In genomic region chr20:37123441-37123840, GRCh38 we compare ENCODE assay signal across 18 cellular contexts.
"Had no signal": no experiment of that assay in that cellular context is flagged by ENCODE, and none has a peak within 500 bp of the region (broad histone marks: within the 10 kb centered on the region; RNA-seq: fewer than 3 reads in every experiment).

No MANE protein-coding gene starts in this region.

- H3K4me1 ChIP-seq: esophagus muscularis mucosa, psoas muscle, suprapubic skin had no signal

- H3K27me3 Mint-ChIP-seq: activated CD4-positive, alpha-beta T cell treated with anti-CD3 and anti-CD28 coated beads for 36 hours; activated naive CD8-positive, alpha-beta T cell treated with anti-CD3 and anti-CD28 coated beads, Interleukin-2, amount 50 U/mL, for 24 hours had no signal

- H3K27ac ChIP-seq: esophagus muscularis mucosa, psoas muscle, suprapubic skin, WERI-Rb-1 had no signal

- H3K9me3 ChIP-seq: esophagus muscularis mucosa, psoas muscle, suprapubic skin had no signal

- H3K9me3 Mint-ChIP-seq: activated naive CD8-positive, alpha-beta T cell treated with anti-CD3 and anti-CD28 coated beads, Interleukin-2, amount 50 U/mL, for 24 hours; activated T-helper 1 cell treated with anti-CD3 and anti-CD28 coated beads, Interleukin-12 subunit alpha, Interleukin-12 subunit beta, Interleukin-2, Interleukin-4 antibody, amounts not matched to agents 30 ng/mL and 10 ng/mL and 1 ng/mL, durations not matched to agents 14 hours and 24 hours and 36 hours; natural killer cell treated with Interleukin-12 subunit alpha and Interleukin-12 subunit beta and Interleukin-15 and Interleukin-18, amount 100 ng/mL, for 72 hours had no signal

- H3K36me3 ChIP-seq: esophagus muscularis mucosa, suprapubic skin, WERI-Rb-1 had no signal

- H3K4me3 ChIP-seq: esophagus muscularis mucosa, psoas muscle, suprapubic skin had no signal

- DNase-seq: activated CD4-positive, alpha-beta T cell treated with anti-CD3 and anti-CD28 coated beads for 36 hours; activated CD8-positive, alpha-beta memory T cell treated with anti-CD3 and anti-CD28 coated beads, Interleukin-2, amount 50 U/mL, for 48 hours; activated CD8-positive, alpha-beta T cell treated with anti-CD3 and anti-CD28 coated beads, Interleukin-2, amount 10 ng/mL, durations not matched to agents 7 days and 5 days; activated naive CD4-positive, alpha-beta T cell treated with Interleukin-2 at 50 U/mL for 16 hours; activated naive CD8-positive, alpha-beta T cell treated with anti-CD3 and anti-CD28 coated beads, Interleukin-2, amount 50 U/mL, for 24 hours; glutamatergic neuron; left cardiac atrium; mammary epithelial cell; psoas muscle; stimulated activated CD4-positive, alpha-beta T cell treated with anti-CD3 and anti-CD28 coated beads, Interleukin-2, amount 100 ng/mL, for 48 hours; stimulated activated naive CD4-positive, alpha-beta T cell treated with Interleukin-2 at 50 U/mL for 16 hours; T1000; WERI-Rb-1 had no signal

- H3K27ac Mint-ChIP-seq: activated CD4-positive, alpha-beta T cell treated with anti-CD3 and anti-CD28 coated beads for 36 hours; activated CD8-positive, alpha-beta T cell treated with anti-CD3 and anti-CD28 coated beads, Interleukin-2, amount 10 ng/mL, durations not matched to agents 7 days and 5 days; activated naive CD8-positive, alpha-beta T cell treated with anti-CD3 and anti-CD28 coated beads, Interleukin-2, amount 50 U/mL, for 24 hours; activated T-helper 1 cell treated with anti-CD3 and anti-CD28 coated beads, Interleukin-12 subunit alpha, Interleukin-12 subunit beta, Interleukin-2, Interleukin-4 antibody, amounts not matched to agents 30 ng/mL and 10 ng/mL and 1 ng/mL, durations not matched to agents 14 hours and 24 hours and 36 hours; natural killer cell treated with Interleukin-12 subunit alpha and Interleukin-12 subunit beta and Interleukin-15 and Interleukin-18, amount 100 ng/mL, for 72 hours had no signal

- H3K4me1 Mint-ChIP-seq: activated CD4-positive, alpha-beta T cell treated with anti-CD3 and anti-CD28 coated beads for 36 hours; activated naive CD8-positive, alpha-beta T cell treated with anti-CD3 and anti-CD28 coated beads, Interleukin-2, amount 50 U/mL, for 24 hours had no signal

- H3K27me3 ChIP-seq: esophagus muscularis mucosa, suprapubic skin had no signal

- H3K4me3 Mint-ChIP-seq: activated CD4-positive, alpha-beta T cell treated with anti-CD3 and anti-CD28 coated beads for 36 hours; activated CD8-positive, alpha-beta T cell treated with anti-CD3 and anti-CD28 coated beads, Interleukin-2, amount 10 ng/mL, durations not matched to agents 7 days and 5 days; activated naive CD8-positive, alpha-beta T cell treated with anti-CD3 and anti-CD28 coated beads, Interleukin-2, amount 50 U/mL, for 24 hours; activated T-helper 1 cell treated with anti-CD3 and anti-CD28 coated beads, Interleukin-12 subunit alpha, Interleukin-12 subunit beta, Interleukin-2, Interleukin-4 antibody, amounts not matched to agents 30 ng/mL and 10 ng/mL and 1 ng/mL, durations not matched to agents 14 hours and 24 hours and 36 hours; natural killer cell treated with Interleukin-12 subunit alpha and Interleukin-12 subunit beta and Interleukin-15 and Interleukin-18, amount 100 ng/mL, for 72 hours had no signal

- H3K36me3 Mint-ChIP-seq: natural killer cell treated with Interleukin-12 subunit alpha and Interleukin-12 subunit beta and Interleukin-15 and Interleukin-18, amount 100 ng/mL, for 72 hours had no signal

- ATAC-seq: activated CD4-positive, alpha-beta T cell treated with anti-CD3 and anti-CD28 coated beads for 36 hours; activated CD8-positive, alpha-beta T cell treated with anti-CD3 and anti-CD28 coated beads, Interleukin-2, amount 10 ng/mL, durations not matched to agents 7 days and 5 days; activated naive CD8-positive, alpha-beta T cell treated with anti-CD3 and anti-CD28 coated beads, Interleukin-2, amount 50 U/mL, for 24 hours; sciatic nerve had no signal
